In genomic region chr20:36064661-36065426, GRCh38 we compare ENCODE assay signal across 8 cellular contexts.
A peak's percentile ranks its signal among the peaks of the same experiment; 100 is the strongest.
DNase-seq lines count a peak whose midpoint lies in the region; ATAC-seq and TF ChIP-seq lines count a peak whose summit lies in the region.

No MANE protein-coding gene starts in this region.

- H2AK5ac ChIP-seq in mesendoderm (ENCODE audit: low read length), result no peak overlapping the region

- peak overlapping the region; percentile 77 for H3K56ac ChIP-seq in mesendoderm (ENCODE audit: low read length)

- no peaks in the 10 kb centered on the region for H3K27me3 ChIP-seq in effector memory CD4-positive, alpha-beta T cell (replicated peaks; ENCODE audit: control insufficient read depth, insufficient read depth, low read length, poor library complexity, severe bottlenecking)
- no peaks in the 10 kb centered on the region for H3K27me3 ChIP-seq in mesendoderm (ENCODE audit: insufficient read depth, low read length, poor library complexity)

- intact Hi-C loops in CD14-positive monocyte (cut with micrococcal nuclease), result loop anchor here in 1 of 2 donors (10.0 kb wide), 2 partner anchors 70 to 110 kb away; partner anchors contain the start of gene SCAND1

- H4K8ac ChIP-seq in mesendoderm (ENCODE audit: low read depth, low read length), result no peak overlapping the region

- no peaks in the 10 kb centered on the region for H3K36me3 ChIP-seq in effector memory CD4-positive, alpha-beta T cell (ENCODE audit: control insufficient read depth, insufficient read depth, low read length)
- no peaks in the 10 kb centered on the region for H3K36me3 ChIP-seq in mesendoderm (ENCODE audit: control insufficient read depth, insufficient read depth, low read length)

- no peaks in the 10 kb centered on the region for H3K9me3 ChIP-seq in effector memory CD4-positive, alpha-beta T cell (ENCODE audit: control insufficient read depth, low read length)

- peak overlapping the region; percentile 76 to 91 (median 88) for H3K27ac Mint-ChIP-seq in CD14-positive monocyte

- peak overlapping the region; percentile 76 for H3K4me3 ChIP-seq in effector memory CD4-positive, alpha-beta T cell (ENCODE audit: insufficient read depth, low read depth, low read length, poor library complexity, severe bottlenecking)
- H3K4me3 ChIP-seq in mesendoderm (ENCODE audit: low read length), result peak overlapping the region; percentile 41

- H3K4me1 Mint-ChIP-seq in CD14-positive monocyte, result peaks cover 15% of the 10 kb centered on the region

- H3K36me3 Mint-ChIP-seq in CD14-positive monocyte, result no peaks in the 10 kb centered on the region

- peaks cover 6 to 11% (median 7%) of the 10 kb centered on the region in 3 donors for H3K27me3 Mint-ChIP-seq in CD14-positive monocyte (ENCODE audit: low read depth in 3 of 3)

- TF ChIP-seq CTCF in CD14-positive monocyte (IDR thresholded peaks at IDR 0.05), result no peak

- H3K4me3 Mint-ChIP-seq in CD14-positive monocyte, result peak overlapping the region; percentile 83 to 92

- DNase-seq in CD14-positive monocyte (ENCODE audit: low spot score), result peak; percentile 94
- DNase-seq in NCI-H82 treated with DMSO at 0.1 percent for 48 hours (lab: John Stamatoyannopoulos, UW; ENCODE audit: unreplicated experiment), result peak; percentile 73
- peak; percentile 80 to 92 for DNase-seq in activated CD8-positive, alpha-beta memory T cell treated with anti-CD3 and anti-CD28 coated beads for 4 hours (ENCODE audit: low read depth in 2 of 2)
- peak; percentile 87 to 89 (median 88) for DNase-seq in effector memory CD4-positive, alpha-beta T cell
- DNase-seq in mesendoderm, result peak; percentile 93
- DNase-seq in stimulated activated CD8-positive, alpha-beta memory T cell treated with anti-CD3 and anti-CD28 coated beads, Interleukin-12 subunit alpha, Interleukin-12 subunit beta, amount 100 ng/mL, for 24 hours (ENCODE audit: extremely low read depth), result peak; percentile 79

- H3K9me3 Mint-ChIP-seq in CD14-positive monocyte, result peaks cover 2 to 12% (median 5%) of the 10 kb centered on the region in 7 donors

- peak overlapping the region; percentile 44 for H3K27ac ChIP-seq in effector memory CD4-positive, alpha-beta T cell (ENCODE audit: insufficient read depth, low read length, poor library complexity, severe bottlenecking)
- no peak overlapping the region for H3K27ac ChIP-seq in mesendoderm (ENCODE audit: low read depth, low read length)

- H3K4me1 ChIP-seq in effector memory CD4-positive, alpha-beta T cell (ENCODE audit: control insufficient read depth, insufficient read depth, low read length, poor library complexity, severe bottlenecking), result peaks cover 9% of the 10 kb centered on the region
- H3K4me1 ChIP-seq in mesendoderm (ENCODE audit: control insufficient read depth, low read depth, low read length), result no peaks in the 10 kb centered on the region

- ATAC-seq in GM19397 (IDR thresholded peaks at IDR 0.05; ENCODE audit: unreplicated experiment) (peak; percentile 85), HG03565 (IDR thresholded peaks at IDR 0.05; ENCODE audit: unreplicated experiment) (peak; percentile 81)

- peak overlapping the region; percentile 100 for H3K4me2 ChIP-seq in mesendoderm (ENCODE audit: low read length)

- H3K9ac ChIP-seq in mesendoderm (ENCODE audit: low read length), result peak overlapping the region; percentile 72

- no peaks in the 10 kb centered on the region for H3K79me2 ChIP-seq in mesendoderm (ENCODE audit: control insufficient read depth, insufficient read depth, low read length)

- no peak overlapping the region for H3K18ac ChIP-seq in mesendoderm (ENCODE audit: low read length)

- no peak overlapping the region for H2BK15ac ChIP-seq in mesendoderm (replicated peaks; ENCODE audit: low read depth)

- H3K4ac ChIP-seq in mesendoderm (ENCODE audit: low read depth, low read length), result no peak overlapping the region

- H2BK5ac ChIP-seq in mesendoderm (ENCODE audit: low read length), result no peak overlapping the region

- H4K5ac ChIP-seq in mesendoderm (ENCODE audit: low read length), result no peak overlapping the region

- WGBS in mesendoderm (ENCODE audit: extremely low coverage, insufficient coverage, low lambda C conversion rate), result no CpG with 5 or more reads among the region's 61 CpGs

- no peak overlapping the region for H3K23ac ChIP-seq in mesendoderm (ENCODE audit: low read length)

- no peak overlapping the region for H2BK120ac ChIP-seq in mesendoderm (ENCODE audit: low read depth, low read length)

- H3K79me1 ChIP-seq in mesendoderm (ENCODE audit: low read length), result no peaks in the 10 kb centered on the region
